Comparison of ENCODE assay signal across 8 cellular contexts in genomic region chr2:110674620-110675555, GRCh38. TPM values are rescaled to one million over a fixed set of nuclear protein-coding genes. Genes with fewer than 3 reads are reported as not detected.
A peak's percentile ranks its signal among the peaks of the same experiment; 100 is the strongest.
DNase-seq lines count a peak whose midpoint lies in the region; ATAC-seq and TF ChIP-seq lines count a peak whose summit lies in the region.

No MANE protein-coding gene starts in this region.

- no peaks in the 10 kb centered on the region for H3K9me2 ChIP-seq in Karpas-422 (replicated peaks; ENCODE audit: insufficient read depth, low read length)

- peaks cover 54% of the 10 kb centered on the region for H3K4me1 Mint-ChIP-seq in activated CD8-positive, alpha-beta memory T cell treated with anti-CD3 and anti-CD28 coated beads, Interleukin-2, amount 10 ng/mL, durations not matched to agents 7 days and 5 days
- H3K4me1 Mint-ChIP-seq in activated CD8-positive, alpha-beta T cell treated with anti-CD3 and anti-CD28 coated beads for 36 hours (ENCODE audit: low read depth) = peaks cover 25% of the 10 kb centered on the region

- ATAC-seq in activated CD8-positive, alpha-beta memory T cell treated with anti-CD3 and anti-CD28 coated beads, Interleukin-2, amount 10 ng/mL, durations not matched to agents 7 days and 5 days = peak; percentile 64
- peak; percentile 54 for ATAC-seq in activated CD8-positive, alpha-beta T cell treated with anti-CD3 and anti-CD28 coated beads for 36 hours

- H2AFZ ChIP-seq in Karpas-422 (ENCODE audit: low read length) = 0 out of 2 replicates have a peak overlapping the region, but pooled peaks have one; percentile 61

- peak overlapping the region; percentile 70 for H3K4me3 Mint-ChIP-seq in activated CD8-positive, alpha-beta memory T cell treated with anti-CD3 and anti-CD28 coated beads, Interleukin-2, amount 10 ng/mL, durations not matched to agents 7 days and 5 days
- H3K4me3 Mint-ChIP-seq in activated CD8-positive, alpha-beta T cell treated with anti-CD3 and anti-CD28 coated beads for 36 hours = peak overlapping the region; percentile 50

- H3K79me2 ChIP-seq in Karpas-422 (ENCODE audit: low read length) = peaks cover 66% of the 10 kb centered on the region

- H3K4me2 ChIP-seq in Karpas-422 (ENCODE audit: low read depth, low read length, poor library complexity, severe bottlenecking) = peak overlapping the region; percentile 100

- peaks cover 46% of the 10 kb centered on the region for H3K36me3 ChIP-seq in Karpas-422 (ENCODE audit: insufficient read depth, low read length)

- peaks cover 37% of the 10 kb centered on the region for H3K4me1 ChIP-seq in Karpas-422 (ENCODE audit: low read length)

- peak overlapping the region; percentile 83 for H3K27ac Mint-ChIP-seq in activated CD8-positive, alpha-beta memory T cell treated with anti-CD3 and anti-CD28 coated beads, Interleukin-2, amount 10 ng/mL, durations not matched to agents 7 days and 5 days
- H3K27ac Mint-ChIP-seq in activated CD8-positive, alpha-beta T cell treated with anti-CD3 and anti-CD28 coated beads for 36 hours = peak overlapping the region; percentile 71

- CTCF ChIA-PET in activated CD8-positive, alpha-beta memory T cell treated with anti-CD3 and anti-CD28 coated beads, Interleukin-2, amount 10 ng/mL, durations not matched to agents 7 days and 5 days (lab: Charles Lee) = interaction anchor here (0.8 to 2.3 kb wide), 4 partner anchors 19 to 80 kb away, joined by 3 to 14 read pairs (median 4); no protein-coding TSS in a partner anchor
- CTCF ChIA-PET in activated CD8-positive, alpha-beta T cell treated with anti-CD3 and anti-CD28 coated beads for 36 hours (lab: Charles Lee) = interaction anchor here (0.7 to 1.1 kb wide), 4 partner anchors 9 to 82 kb away, joined by 3 to 5 read pairs (median 3); no protein-coding TSS in a partner anchor

- H3K9me3 ChIP-seq in Karpas-422 (ENCODE audit: low read length) = no peaks in the 10 kb centered on the region

- TF ChIP-seq CTCF in activated CD8-positive, alpha-beta T cell treated with anti-CD3 and anti-CD28 coated beads for 36 hours (IDR thresholded peaks at IDR 0.05) = no peak
- TF ChIP-seq CTCF in dorsolateral prefrontal cortex (IDR thresholded peaks at IDR 0.05 in 54 of 56, conservative IDR thresholded peaks at IDR 0.05 in 2 of 56; ENCODE audit: low read depth in 1 of 56, partially characterized antibody in 56 of 56) = no peak

- H4K20me1 ChIP-seq in Karpas-422 (ENCODE audit: insufficient read depth, low read depth, low read length) = no peaks in the 10 kb centered on the region; the same call in 1 of the 2 replicates

- H3K9ac ChIP-seq in Karpas-422 (ENCODE audit: low read length) = peak overlapping the region; percentile 28

- peaks cover 50% of the 10 kb centered on the region for H3K36me3 Mint-ChIP-seq in activated CD8-positive, alpha-beta memory T cell treated with anti-CD3 and anti-CD28 coated beads, Interleukin-2, amount 10 ng/mL, durations not matched to agents 7 days and 5 days
- H3K36me3 Mint-ChIP-seq in activated CD8-positive, alpha-beta T cell treated with anti-CD3 and anti-CD28 coated beads for 36 hours (ENCODE audit: low read depth) = peaks cover 43% of the 10 kb centered on the region

- DNase-seq in activated CD8-positive, alpha-beta memory T cell treated with anti-CD3 and anti-CD28 coated beads, Interleukin-2, amount 10 ng/mL, durations not matched to agents 7 days and 5 days = peak; percentile 80
- DNase-seq in activated CD8-positive, alpha-beta memory T cell treated with anti-CD3 and anti-CD28 coated beads for 24 hours = no peak
- DNase-seq in H4 (ENCODE audit: low spot score) = peak; percentile 15
- peak; percentile 83 for DNase-seq in Karpas-422
- DNase-seq in activated CD8-positive, alpha-beta T cell treated with anti-CD3 and anti-CD28 coated beads for 36 hours = peak; percentile 58
- peak; percentile 96 for DNase-seq in kidney tubule cell (ENCODE audit: low spot score)
- no peak for DNase-seq in 8988T
- no peak for DNase-seq in dorsolateral prefrontal cortex

- H3K27me3 ChIP-seq in Karpas-422 (ENCODE audit: low read length) = no peaks in the 10 kb centered on the region
- H3K27me3 ChIP-seq in dorsolateral prefrontal cortex = peaks cover 0 to 4% (median 0%) of the 10 kb centered on the region in 45 donors

- H3K27ac ChIP-seq in Karpas-422 (ENCODE audit: low read length) = peak overlapping the region; percentile 61
- no peak overlapping the region for H3K27ac ChIP-seq in dorsolateral prefrontal cortex

- no peaks in the 10 kb centered on the region for H3K9me3 Mint-ChIP-seq in activated CD8-positive, alpha-beta memory T cell treated with anti-CD3 and anti-CD28 coated beads, Interleukin-2, amount 10 ng/mL, durations not matched to agents 7 days and 5 days (ENCODE audit: low read depth)
- no peaks in the 10 kb centered on the region for H3K9me3 Mint-ChIP-seq in activated CD8-positive, alpha-beta T cell treated with anti-CD3 and anti-CD28 coated beads for 36 hours

- POLR2A ChIA-PET in activated CD8-positive, alpha-beta T cell treated with anti-CD3 and anti-CD28 coated beads for 36 hours (lab: Charles Lee) = interaction anchor here (1.0 to 1.6 kb wide), 2 partner anchors 25 to 74 kb away, joined by 3 to 4 read pairs; no protein-coding TSS in a partner anchor

- no peaks in the 10 kb centered on the region for H3K27me3 Mint-ChIP-seq in activated CD8-positive, alpha-beta memory T cell treated with anti-CD3 and anti-CD28 coated beads, Interleukin-2, amount 10 ng/mL, durations not matched to agents 7 days and 5 days
- H3K27me3 Mint-ChIP-seq in activated CD8-positive, alpha-beta T cell treated with anti-CD3 and anti-CD28 coated beads for 36 hours = peaks cover 2% of the 10 kb centered on the region

- intact Hi-C loops in activated CD8-positive, alpha-beta T cell treated with anti-CD3 and anti-CD28 coated beads for 36 hours (cut with micrococcal nuclease) = loop anchor here (5.0 kb wide), 1 partner anchor 72 kb away; no protein-coding TSS in a partner anchor
- intact Hi-C loops in dorsolateral prefrontal cortex (cut with DNase I) = no loop called here

- H3K4me3 ChIP-seq in Karpas-422 (ENCODE audit: low read length) (peak overlapping the region; percentile 10; the same call in 1 of the 2 replicates), dorsolateral prefrontal cortex (no peak overlapping the region)

RNA-seq across cellular contexts. Expression of gene BUB1, which starts 3.0 kb away (rescaled TPM):
- 100 to 1,000 TPM; 126 to 153 TPM for total RNA-seq in activated CD8-positive, alpha-beta memory T cell treated with anti-CD3 and anti-CD28 coated beads, Interleukin-2, amount 10 ng/mL, durations not matched to agents 7 days and 5 days
- 57.7 and 85.3 TPM in 2 replicates for total RNA-seq in H4 (2014; rRNA removed; shearing (Covaris generic))
- 48.2 and 60.9 TPM in 2 replicates for total RNA-seq in Karpas-422 (2014; rRNA removed; shearing (Covaris generic); ENCODE audit: low replicate concordance)
- 100 to 1,000 TPM; 102 to 111 TPM for total RNA-seq in activated CD8-positive, alpha-beta T cell treated with anti-CD3 and anti-CD28 coated beads for 36 hours
- total RNA-seq in dorsolateral prefrontal cortex = 1 to 10 TPM in 37 of 120 experiments, under 1 TPM in 71, not detected in 12; 0.15 to 3.0 (median 0.78) TPM

RNA-seq across cellular contexts. Expression of gene ACOXL, which starts 57.5 kb away (rescaled TPM):
- total RNA-seq in activated CD8-positive, alpha-beta memory T cell treated with anti-CD3 and anti-CD28 coated beads, Interleukin-2, amount 10 ng/mL, durations not matched to agents 7 days and 5 days = under 1 TPM; 0.20 to 0.96 TPM
- total RNA-seq in H4 (2014; rRNA removed; shearing (Covaris generic)) = not detected in 2 replicates
- 0.58 TPM in 1 of 2 replicates, not detected in the other for total RNA-seq in Karpas-422 (2014; rRNA removed; shearing (Covaris generic); ENCODE audit: low replicate concordance)
- under 1 TPM; 0.14 to 0.56 TPM for total RNA-seq in activated CD8-positive, alpha-beta T cell treated with anti-CD3 and anti-CD28 coated beads for 36 hours
- total RNA-seq in dorsolateral prefrontal cortex = under 1 TPM in 1 of 120 experiments, not detected in 119; 0.22 TPM

Comparison
In these comparisons a context has a peak if more than half of its experiments do, and no peak if none do; other contexts are left out.
1. DNase-seq: peak in activated CD8-positive, alpha-beta memory T cell treated with anti-CD3 and anti-CD28 coated beads, Interleukin-2, amount 10 ng/mL, durations not matched to agents 7 days and 5 days (single experiment), H4 (single experiment), Karpas-422 (single experiment), activated CD8-positive, alpha-beta T cell treated with anti-CD3 and anti-CD28 coated beads for 36 hours (single experiment) and kidney tubule cell (single experiment); none in activated CD8-positive, alpha-beta memory T cell treated with anti-CD3 and anti-CD28 coated beads for 24 hours (single experiment), 8988T (single experiment) and dorsolateral prefrontal cortex (0 of 10).
2. RNA of gene BUB1, which starts 3.0 kb away (total RNA-seq): 126 to 153 TPM in activated CD8-positive, alpha-beta memory T cell treated with anti-CD3 and anti-CD28 coated beads, Interleukin-2, amount 10 ng/mL, durations not matched to agents 7 days and 5 days, 102 to 111 TPM in activated CD8-positive, alpha-beta T cell treated with anti-CD3 and anti-CD28 coated beads for 36 hours, 57.7 to 85.3 TPM in H4 and 48.2 to 60.9 TPM in Karpas-422; 0.15 to 3.0 TPM in dorsolateral prefrontal cortex; every median in the first group is over 10 times any median in the second.